In genomic region chr19:27796073-27796472, GRCh38 we compare ENCODE assay signal across 17 cellular contexts.
DNase-seq lines count a peak whose midpoint lies in the region; ATAC-seq and TF ChIP-seq lines count a peak whose summit lies in the region.
"Had no signal": no experiment of that assay in that cellular context is flagged by ENCODE, and none has a peak within 500 bp of the region (broad histone marks: within the 10 kb centered on the region; RNA-seq: fewer than 3 reads in every experiment).

No MANE protein-coding gene starts in this region.

- H3F3A ChIP-seq in Loucy (ENCODE audit: low read depth): no peaks in the 10 kb centered on the region

- no TSS peak for BruUV-seq in MCF 10A (replicated peaks; lab: Mats Ljungman, UMichigan)

- H3K4me3 Mint-ChIP-seq in MCF 10A (ENCODE audit: unreplicated experiment) (peak overlapping the region; percentile 23), glutamatergic neuron (ENCODE audit: unreplicated experiment) (peak overlapping the region; percentile 57)
- H3K4me3 Mint-ChIP-seq: endodermal cell, memory B cell had no signal

- no peak overlapping the region for H3K27ac ChIP-seq in breast epithelium
- H3K27ac ChIP-seq: body of pancreas, neutrophil, skin epidermis, tibial artery had no signal

- H4K20me1 ChIP-seq in Loucy (ENCODE audit: insufficient read depth, low read length, poor library complexity, severe bottlenecking): peaks cover 20% of the 10 kb centered on the region

- CTCF ChIA-PET in MCF 10A (lab: Yijun Ruan, JAX): no interaction called here

- TF ChIP-seq CTCF in MCF 10A (IDR thresholded peaks at IDR 0.05; ENCODE audit: unreplicated experiment): no peak
- TF ChIP-seq CTCF in breast epithelium (IDR thresholded peaks at IDR 0.05): no peak
- no peak for TF ChIP-seq CTCF in Loucy (conservative IDR thresholded peaks at IDR 0.05; ENCODE audit: low read length)
- no peak for TF ChIP-seq CTCF in glutamatergic neuron (IDR thresholded peaks at IDR 0.05; ENCODE audit: partially characterized antibody, unreplicated experiment)
- no peak for TF ChIP-seq CTCF in mucosa of descending colon (IDR thresholded peaks at IDR 0.05)

- H3K79me2 ChIP-seq in Loucy (ENCODE audit: insufficient read depth, low read length): peaks cover 43% of the 10 kb centered on the region

- H3K27me3 Mint-ChIP-seq in MCF 10A (ENCODE audit: insufficient read depth, unreplicated experiment) (no peaks in the 10 kb centered on the region), glutamatergic neuron (ENCODE audit: unreplicated experiment) (peaks cover 6% of the 10 kb centered on the region)
- H3K27me3 Mint-ChIP-seq: memory B cell had no signal

- peak overlapping the region; percentile 92 for H3K4me2 ChIP-seq in Loucy (ENCODE audit: low read depth, low read length, poor library complexity, severe bottlenecking)

- H3K9ac ChIP-seq in Loucy (ENCODE audit: low read depth, low read length, poor library complexity, severe bottlenecking): peak overlapping the region; percentile 81

- H2AFZ ChIP-seq in Loucy (ENCODE audit: low read length): no peak overlapping the region

- H3K9me3 Mint-ChIP-seq in MCF 10A (ENCODE audit: unreplicated experiment) (no peaks in the 10 kb centered on the region), glutamatergic neuron (ENCODE audit: unreplicated experiment) (peaks cover 11% of the 10 kb centered on the region)
- H3K9me3 Mint-ChIP-seq: memory B cell had no signal

- H3K27me3 ChIP-seq in breast epithelium (no peaks in the 10 kb centered on the region), Loucy (ENCODE audit: insufficient read depth, low read length, poor library complexity, severe bottlenecking) (no peaks in the 10 kb centered on the region)
- H3K27me3 ChIP-seq: body of pancreas, neutrophil, tibial artery had no signal

- intact Hi-C loops in MCF 10A (cut with micrococcal nuclease): no loop called here
- intact Hi-C loops in breast epithelium (cut with DNase I; ENCODE audit: low total_unique reads): no loop called here
- intact Hi-C loops in mucosa of descending colon (cut with DNase I, micrococcal nuclease): no loop called here

- H3K4me3 ChIP-seq in breast epithelium (no peak overlapping the region), Loucy (ENCODE audit: low read length, poor library complexity, severe bottlenecking) (peak overlapping the region; percentile 83), mucosa of descending colon (no peak overlapping the region)
- H3K4me3 ChIP-seq: body of pancreas, skin epidermis, tibial artery had no signal

- no peak for DNase-seq in MCF 10A (ENCODE audit: unreplicated experiment)
- DNase-seq in breast epithelium (ENCODE audit: low spot score in 2 of 2): no peak
- DNase-seq in glutamatergic neuron: no peak
- DNase-seq in G401 (ENCODE audit: low spot score): no peak
- DNase-seq in islet precursor cell: no peak
- DNase-seq in mucosa of descending colon: no peak
- DNase-seq: body of pancreas; endodermal cell; NCI-H2081 treated with DMSO at 0.1 percent for 48 hours; NK-92 treated with Interleukin-12 subunit alpha and Interleukin-12 subunit beta, amount 100 ng/mL, for 24 hours; stimulated activated naive CD4-positive, alpha-beta T cell treated with Interleukin-2 at 50 U/mL for 16 hours; tibial artery had no signal

- H3K36me3 ChIP-seq in breast epithelium (no peaks in the 10 kb centered on the region), Loucy (ENCODE audit: insufficient read depth, low read length) (peaks cover 8% of the 10 kb centered on the region; the same call in 1 of the 2 replicates), mucosa of descending colon (ENCODE audit: low read depth) (no peaks in the 10 kb centered on the region)

- no peaks in the 10 kb centered on the region for H3K9me2 ChIP-seq in Loucy (replicated peaks; ENCODE audit: low read depth, low read length)

- H3K27ac Mint-ChIP-seq in MCF 10A (ENCODE audit: low read depth, unreplicated experiment) (no peak overlapping the region), glutamatergic neuron (ENCODE audit: unreplicated experiment) (no peak overlapping the region)
- H3K27ac Mint-ChIP-seq: endodermal cell had no signal

- POLR2A ChIA-PET in MCF 10A (lab: Yijun Ruan, JAX): no interaction called here

- peaks cover 0 to 14% of the 10 kb centered on the region in 2 donors for H3K4me1 ChIP-seq in breast epithelium
- H3K4me1 ChIP-seq in Loucy (ENCODE audit: insufficient read depth, low read length, poor library complexity, severe bottlenecking): peaks cover 12% of the 10 kb centered on the region
- H3K4me1 ChIP-seq in mucosa of descending colon (ENCODE audit: low read depth): peaks cover 9% of the 10 kb centered on the region

- no peak for TF ChIP-seq POLR2A in breast epithelium (IDR thresholded peaks at IDR 0.05)

- H3K9me3 ChIP-seq in breast epithelium (no peaks in the 10 kb centered on the region), Loucy (ENCODE audit: insufficient read depth, low read depth, low read length) (no peaks in the 10 kb centered on the region), mucosa of descending colon (no peaks in the 10 kb centered on the region)
- H3K9me3 ChIP-seq: body of pancreas, neutrophil, tibial artery had no signal

- peaks cover 5% of the 10 kb centered on the region for H3K4me1 Mint-ChIP-seq in MCF 10A (ENCODE audit: insufficient read depth, unreplicated experiment)
- peaks cover 2% of the 10 kb centered on the region for H3K4me1 Mint-ChIP-seq in glutamatergic neuron (ENCODE audit: low read depth, unreplicated experiment)

- no peak for ATAC-seq in mucosa of descending colon
- ATAC-seq: body of pancreas, HepG2 had no signal

- in situ Hi-C loops in G401 (cut with HindIII; ENCODE audit: low sequenced_read_pairs): no loop called here

- peaks cover 22% of the 10 kb centered on the region for H3K36me3 Mint-ChIP-seq in MCF 10A (ENCODE audit: insufficient read depth, unreplicated experiment)
- peaks cover 6% of the 10 kb centered on the region for H3K36me3 Mint-ChIP-seq in glutamatergic neuron (ENCODE audit: unreplicated experiment)
